Comparison of ENCODE assay signal across 22 cellular contexts in the genomic region with DNA sequence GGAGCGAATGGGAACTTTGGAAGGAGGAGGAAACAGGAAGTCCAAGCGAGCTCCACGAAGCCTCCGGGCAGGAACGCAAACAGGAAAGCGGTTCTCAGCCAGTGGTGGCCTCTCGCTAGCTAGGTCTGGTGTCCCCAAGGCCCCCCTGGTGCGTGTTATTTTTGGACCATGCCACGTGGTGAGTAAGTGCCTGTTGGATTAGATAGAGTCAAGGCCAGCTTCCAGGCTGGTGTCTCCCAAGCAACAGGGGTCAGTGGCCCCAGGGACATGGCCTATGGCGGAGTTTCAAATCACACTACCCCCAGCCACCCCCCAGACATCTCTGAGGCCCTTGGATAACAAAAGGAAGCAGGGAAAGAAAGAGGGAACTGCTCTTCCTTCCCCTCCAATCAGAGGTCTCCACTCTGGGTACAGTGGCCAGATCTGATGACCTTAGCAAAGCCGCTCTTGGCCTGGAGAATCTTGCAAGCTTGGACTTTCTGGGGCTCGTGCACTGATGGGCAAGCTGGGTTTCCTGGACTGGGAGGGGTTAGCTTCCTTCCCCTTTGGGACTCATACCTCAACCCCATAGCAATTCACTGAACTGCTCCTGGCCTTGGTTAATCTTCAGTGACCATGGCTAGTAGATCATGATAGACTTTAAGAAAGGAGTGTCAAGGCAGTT. TPM values are rescaled to one million over a fixed set of nuclear protein-coding genes. Genes with fewer than 3 reads are reported as not detected.
DNase-seq lines count a peak whose midpoint lies in the region; ATAC-seq, FAIRE-seq and TF ChIP-seq lines count a peak whose summit lies in the region.
"Had no signal": no experiment of that assay in that cellular context is flagged by ENCODE, and none has a peak within 500 bp of the region (broad histone marks: within the 10 kb centered on the region; RNA-seq: fewer than 3 reads in every experiment).

No MANE protein-coding gene starts in this region.

- H3K23ac ChIP-seq in H1 (ENCODE audit: insufficient read length) = no peak overlapping the region

- no peak overlapping the region for H2BK5ac ChIP-seq in H1 (ENCODE audit: low read depth, low read length)

- intact Hi-C loops in tibial artery (cut with DNase I; ENCODE audit: low total_unique reads) = no loop called here

- no peaks in the 10 kb centered on the region for H3K23me2 ChIP-seq in H1 (ENCODE audit: low read depth, low read length)

- TF ChIP-seq CTCF in H1 (IDR thresholded peaks at IDR 0.05; ENCODE audit: control extremely low read depth in 1 of 3, insufficient read depth in 1 of 3, low read depth in 1 of 3, low read length in 3 of 3) (no peak), right atrium auricular region (IDR thresholded peaks at IDR 0.05) (no peak), tibial artery (IDR thresholded peaks at IDR 0.05) (no peak)

- POLR2A ChIA-PET in H1 (lab: Charles Lee; ENCODE audit: partially characterized antibody) = no interaction called here

- no peak overlapping the region for H4K91ac ChIP-seq in H1 (replicated peaks; ENCODE audit: insufficient read length, low read length)

- H3K27me3 ChIP-seq in H1 (replicated peaks in 1 of 4; ENCODE audit: control insufficient read depth in 3 of 4, extremely low read depth in 1 of 4, insufficient read depth in 3 of 4, low read length in 3 of 4) (no peaks in the 10 kb centered on the region), right atrium auricular region (no peaks in the 10 kb centered on the region), tibial artery (no peaks in the 10 kb centered on the region)
- H3K27me3 ChIP-seq: suprapubic skin had no signal

- no peaks in the 10 kb centered on the region for H3K9me3 Mint-ChIP-seq in stimulated activated effector memory CD8-positive, alpha-beta T cell treated with anti-CD3 and anti-CD28 coated beads, Interleukin-12 subunit alpha, Interleukin-12 subunit beta, amount 100 ng/mL, for 72 hours
- H3K9me3 Mint-ChIP-seq in activated naive CD8-positive, alpha-beta T cell treated with anti-CD3 and anti-CD28 coated beads for 36 hours = no peaks in the 10 kb centered on the region
- H3K9me3 Mint-ChIP-seq: CD4-positive, alpha-beta memory T cell; natural killer cell had no signal

- H3K4me3 ChIP-seq in H1 (ENCODE audit: extremely low read depth in 1 of 4, insufficient read depth in 2 of 4, low read depth in 3 of 4, low read length in 4 of 4) (no peak overlapping the region), right atrium auricular region (no peak overlapping the region), tibial artery (no peak overlapping the region)
- H3K4me3 ChIP-seq: SK-N-MC, suprapubic skin had no signal

- no peak overlapping the region for H3K4me2 ChIP-seq in H1 (ENCODE audit: insufficient read depth in 1 of 2, low read depth in 2 of 2, low read length in 2 of 2)

- no peak overlapping the region for H3K18ac ChIP-seq in H1 (ENCODE audit: extremely low read depth, low read length)

- H2BK120ac ChIP-seq in H1 (replicated peaks; ENCODE audit: low read depth, low read length) = no peak overlapping the region

- H3K27me3 Mint-ChIP-seq in activated naive CD8-positive, alpha-beta T cell treated with anti-CD3 and anti-CD28 coated beads for 36 hours = no peaks in the 10 kb centered on the region
- H3K27me3 Mint-ChIP-seq: T-helper 17 cell had no signal

- H3K4me1 Mint-ChIP-seq in stimulated activated effector memory CD8-positive, alpha-beta T cell treated with anti-CD3 and anti-CD28 coated beads, Interleukin-12 subunit alpha, Interleukin-12 subunit beta, amount 100 ng/mL, for 72 hours = no peaks in the 10 kb centered on the region
- no peaks in the 10 kb centered on the region for H3K4me1 Mint-ChIP-seq in activated naive CD8-positive, alpha-beta T cell treated with anti-CD3 and anti-CD28 coated beads for 36 hours
- H3K4me1 Mint-ChIP-seq: natural killer cell, T-helper 17 cell had no signal

- no peak overlapping the region for H3K56ac ChIP-seq in H1 (replicated peaks; ENCODE audit: insufficient read length, low read depth, low read length)

- FAIRE-seq in H1 (lab: Jason Lieb, UNC) = no peak
- FAIRE-seq: colon, endometrium, GM18507, islet of Langerhans, RCC 7860 had no signal

- TF ChIP-seq POLR2A in H1 (IDR thresholded peaks at IDR 0.05; ENCODE audit: control extremely low read depth in 1 of 2, low read depth in 2 of 2, low read length in 2 of 2) = no peak

- CTCF ChIA-PET in H1 (lab: Charles Lee; ENCODE audit: partially characterized antibody) = interaction anchor here (0.6 to 1.4 kb wide), 2 partner anchors 9 to 14 kb away, joined by 3 to 5 read pairs; no protein-coding TSS in a partner anchor

- no peak overlapping the region for H2AK5ac ChIP-seq in H1 (ENCODE audit: low read depth, low read length)

- no peak for ATAC-seq in stimulated activated effector memory CD8-positive, alpha-beta T cell treated with anti-CD3 and anti-CD28 coated beads, Interleukin-12 subunit alpha, Interleukin-12 subunit beta, amount 100 ng/mL, for 72 hours
- ATAC-seq: natural killer cell, T-helper 17 cell had no signal

- H4K8ac ChIP-seq in H1 (ENCODE audit: extremely low read depth, insufficient read depth, low read length) = peak overlapping the region; percentile 5; the same call in 1 of the 2 replicates

- H4K20me1 ChIP-seq in H1 (replicated peaks in 1 of 2; ENCODE audit: control insufficient read depth in 1 of 2, insufficient read depth in 2 of 2, low read length in 2 of 2) = no peaks in the 10 kb centered on the region

- no peak overlapping the region for H4K5ac ChIP-seq in H1 (ENCODE audit: insufficient read length, low read depth, low read length)

- TF ChIP-seq RAD21 in H1 (IDR thresholded peaks at IDR 0.05 in 1 of 2, conservative IDR thresholded peaks at IDR 0.05 in 1 of 2; ENCODE audit: low read depth in 2 of 2, low read length in 2 of 2) = no peak

- WGBS in H1 (ENCODE audit: extremely low coverage in 1 of 2, insufficient coverage in 1 of 2, insufficient read length in 1 of 2, insufficient replicate concordance in 2 of 2, low coverage in 1 of 2, low lambda C conversion rate in 2 of 2, missing lambda C conversion rate in 1 of 2), 2 experiments = 92% methylated on average over 12 of the region's 12 CpGs; no CpG with 5 or more reads in 1 of the 2 experiments

- no peak for TF ChIP-seq EP300 in H1 (IDR thresholded peaks at IDR 0.05; ENCODE audit: borderline replicate concordance in 1 of 2, low read depth in 2 of 2, low read length in 2 of 2)

- H2BK12ac ChIP-seq in H1 (ENCODE audit: low read depth, low read length) = no peak overlapping the region

- H3K36me3 ChIP-seq in H1 (ENCODE audit: control insufficient read depth in 2 of 4, insufficient read depth in 4 of 4, low read length in 3 of 4) (no peaks in the 10 kb centered on the region), right atrium auricular region (no peaks in the 10 kb centered on the region), tibial artery (no peaks in the 10 kb centered on the region)
- H3K36me3 ChIP-seq: suprapubic skin had no signal

- no peaks in the 10 kb centered on the region for H3K79me2 ChIP-seq in H1 (ENCODE audit: control insufficient read depth in 1 of 2, insufficient read depth in 2 of 2, low read length in 2 of 2)

- H3K27ac ChIP-seq in H1 (ENCODE audit: low read depth, low read length) (no peak overlapping the region), right atrium auricular region (no peak overlapping the region), tibial artery (no peak overlapping the region)
- H3K27ac ChIP-seq: HL-60, SK-N-MC, suprapubic skin had no signal

- no peak overlapping the region for H2BK15ac ChIP-seq in H1 (ENCODE audit: low read length)

- H3K9ac ChIP-seq in H1 (replicated peaks in 1 of 4; ENCODE audit: extremely low read depth in 1 of 4, low read depth in 3 of 4, low read length in 3 of 4) = no peak overlapping the region

- H3K27ac Mint-ChIP-seq in stimulated activated effector memory CD8-positive, alpha-beta T cell treated with anti-CD3 and anti-CD28 coated beads, Interleukin-12 subunit alpha, Interleukin-12 subunit beta, amount 100 ng/mL, for 72 hours = no peak overlapping the region
- H3K27ac Mint-ChIP-seq in activated naive CD8-positive, alpha-beta T cell treated with anti-CD3 and anti-CD28 coated beads for 36 hours = no peak overlapping the region
- H3K27ac Mint-ChIP-seq: CD4-positive, alpha-beta memory T cell; natural killer cell; T-helper 17 cell had no signal

- no peaks in the 10 kb centered on the region for H3K4me1 ChIP-seq in H1 (replicated peaks in 1 of 4; ENCODE audit: control insufficient read depth in 3 of 4, insufficient read depth in 4 of 4, low read length in 3 of 4)
- H3K4me1 ChIP-seq in right atrium auricular region = peaks cover 0 to 16% of the 10 kb centered on the region in 2 donors
- peaks cover 0 to 10% (median 0%) of the 10 kb centered on the region in 4 donors for H3K4me1 ChIP-seq in tibial artery
- H3K4me1 ChIP-seq: suprapubic skin had no signal

- no peak overlapping the region for H2AFZ ChIP-seq in H1 (ENCODE audit: low read length)

- no peak overlapping the region for H3K4me3 Mint-ChIP-seq in stimulated activated effector memory CD8-positive, alpha-beta T cell treated with anti-CD3 and anti-CD28 coated beads, Interleukin-12 subunit alpha, Interleukin-12 subunit beta, amount 100 ng/mL, for 72 hours
- H3K4me3 Mint-ChIP-seq in activated naive CD8-positive, alpha-beta T cell treated with anti-CD3 and anti-CD28 coated beads for 36 hours = no peak overlapping the region
- H3K4me3 Mint-ChIP-seq: CD4-positive, alpha-beta memory T cell; natural killer cell; T-helper 17 cell had no signal

- DNase-seq in H1 (ENCODE audit: low read depth in 1 of 2, low spot score in 2 of 2) = no peak
- peak; percentile 71 for DNase-seq in right atrium auricular region (ENCODE audit: low spot score)
- peak; percentile 30 for DNase-seq in mucosa of gallbladder (ENCODE audit: low spot score)
- peak; percentile 70 to 76 for DNase-seq in tibial artery
- DNase-seq in stimulated activated effector memory CD8-positive, alpha-beta T cell treated with anti-CD3 and anti-CD28 coated beads, Interleukin-12 subunit alpha, Interleukin-12 subunit beta, amount 100 ng/mL, for 72 hours (ENCODE audit: low spot score in 2 of 2) = no peak
- DNase-seq in NCI-H2196 (lab: John Stamatoyannopoulos, UW; ENCODE audit: unreplicated experiment) = no peak
- DNase-seq in activated naive CD8-positive, alpha-beta T cell treated with anti-CD3 and anti-CD28 coated beads for 36 hours = no peak
- DNase-seq in NK-92 treated with Interleukin-12 subunit alpha and Interleukin-12 subunit beta, amount 100 ng/mL, for 24 hours (lab: John Stamatoyannopoulos, UW) = no peak
- DNase-seq: CD4-positive, alpha-beta memory T cell; mesendoderm; natural killer cell; NCI-H1105 treated with DMSO at 0.1 percent for 48 hours; NCI-H2081; T-helper 17 cell had no signal

- no peaks in the 10 kb centered on the region for H3K79me1 ChIP-seq in H1 (ENCODE audit: low read depth, low read length)

- H3K36me3 Mint-ChIP-seq in stimulated activated effector memory CD8-positive, alpha-beta T cell treated with anti-CD3 and anti-CD28 coated beads, Interleukin-12 subunit alpha, Interleukin-12 subunit beta, amount 100 ng/mL, for 72 hours = no peaks in the 10 kb centered on the region
- H3K36me3 Mint-ChIP-seq in activated naive CD8-positive, alpha-beta T cell treated with anti-CD3 and anti-CD28 coated beads for 36 hours = no peaks in the 10 kb centered on the region
- H3K36me3 Mint-ChIP-seq: CD4-positive, alpha-beta memory T cell; natural killer cell had no signal

- H3K14ac ChIP-seq in H1 (ENCODE audit: insufficient read length) = no peak overlapping the region

- no peaks in the 10 kb centered on the region for H3K9me3 ChIP-seq in H1 (ENCODE audit: insufficient read depth in 2 of 2, low read depth in 1 of 2, low read length in 1 of 2)
- H3K9me3 ChIP-seq in right atrium auricular region = no peaks in the 10 kb centered on the region
- H3K9me3 ChIP-seq in tibial artery = no peaks in the 10 kb centered on the region
- H3K9me3 ChIP-seq: suprapubic skin had no signal

- H3K4ac ChIP-seq in H1 (replicated peaks; ENCODE audit: insufficient read length, low read depth, low read length) = no peak overlapping the region

- H2BK20ac ChIP-seq in H1 (ENCODE audit: low read length) = no peak overlapping the region

RNA-seq across cellular contexts. Expression of a gene that starts 58.2 kb away (rescaled TPM):
- total RNA-seq in H1 (2021; fragmentation: NEBNext Ultra II Directional; extraction: Animal tissue kit (Norgen Biotek cat#: 25700)) = 2.7 TPM in 2 replicates
- polyA plus RNA-seq in H1 (2011; rRNA removed) = 1.3 and 1.9 TPM in 2 replicates
- 2.1 TPM for polyA plus RNA-seq in H1 (2011; cell fraction: cytosol; rRNA removed)
- polyA plus RNA-seq in H1 (2011; cell fraction: nucleus; rRNA removed) = 3.9 TPM
- 1.9 to 3.3 TPM (median 2.7 TPM) in 4 replicates for polyA plus RNA-seq in H1 (2012, experiment 1 of 2)
- polyA plus RNA-seq in H1 (2012, experiment 2 of 2) = 1.0 TPM
- polyA plus RNA-seq in H1 (2013, experiment 1 of 2) = 1.8 TPM
- 1.7 TPM for polyA plus RNA-seq in H1 (2013, experiment 2 of 2)
- 0.44 and 0.57 TPM in 2 replicates for polyA minus RNA-seq in H1 (2011; rRNA and poly(A)+ RNA removed)
- polyA minus RNA-seq in H1 (2011; cell fraction: cytosol; rRNA and poly(A)+ RNA removed) = 3.0 TPM
- 3.2 TPM for polyA minus RNA-seq in H1 (2011; cell fraction: nucleus; rRNA and poly(A)+ RNA removed)
- total RNA-seq in right atrium auricular region = 10 to 100 TPM in 1 of 2 donors, 1 to 10 TPM in 1; 5.4 to 16.7 TPM
- 84.3 TPM for total RNA-seq in mucosa of gallbladder
- under 1 TPM; 0.36 to 0.54 TPM for total RNA-seq in activated naive CD8-positive, alpha-beta T cell treated with anti-CD3 and anti-CD28 coated beads for 36 hours

Comparison
In these comparisons a context has a peak if more than half of its experiments do, and no peak if none do; other contexts are left out.
1. DNase-seq: peak in right atrium auricular region (single experiment), mucosa of gallbladder (single experiment) and tibial artery (2 of 2); none in H1 (0 of 2), stimulated activated effector memory CD8-positive, alpha-beta T cell treated with anti-CD3 and anti-CD28 coated beads, Interleukin-12 subunit alpha, Interleukin-12 subunit beta, amount 100 ng/mL, for 72 hours (0 of 2), NCI-H2196 (single experiment), activated naive CD8-positive, alpha-beta T cell treated with anti-CD3 and anti-CD28 coated beads for 36 hours (single experiment) and NK-92 treated with Interleukin-12 subunit alpha and Interleukin-12 subunit beta, amount 100 ng/mL, for 24 hours (single experiment).